8 cellular contexts compared by ENCODE assay signal in the genomic region with DNA sequence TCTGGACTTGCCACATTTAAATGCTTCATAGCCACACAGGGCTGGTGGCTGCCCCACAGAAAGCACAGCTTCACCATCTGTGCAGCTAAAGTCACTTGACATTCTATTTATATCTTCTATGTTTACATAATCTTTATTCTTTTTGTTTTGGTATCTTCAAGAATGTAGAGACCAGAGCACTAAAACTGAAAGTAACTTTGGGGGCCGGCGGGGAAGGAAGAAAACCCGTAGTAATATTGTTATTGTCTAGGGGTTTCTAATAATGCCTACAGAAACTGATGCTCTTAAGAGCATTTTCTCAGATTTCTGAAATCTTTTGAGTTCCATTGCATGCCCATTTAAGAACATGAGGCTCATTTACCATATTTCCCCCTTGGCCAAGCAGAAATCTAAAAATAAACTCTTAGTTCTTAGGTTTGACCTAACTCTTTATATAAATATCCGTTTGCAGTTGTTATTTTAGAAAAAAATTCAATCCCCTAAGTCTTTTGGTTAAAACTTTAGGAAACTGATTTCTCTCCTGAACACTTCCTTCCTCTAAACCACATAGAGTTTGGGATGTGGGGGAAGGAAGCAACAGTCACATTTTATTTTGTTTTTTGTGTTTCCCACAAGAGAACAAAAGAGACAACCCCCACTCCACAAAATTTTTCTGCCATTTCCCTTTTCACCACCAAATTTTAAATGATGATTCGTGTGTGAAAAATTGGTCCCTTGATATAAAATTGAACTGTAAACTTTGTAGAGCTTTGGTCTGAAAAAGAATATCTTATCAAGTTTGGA.
DNase-seq lines count a peak whose midpoint lies in the region; ATAC-seq and TF ChIP-seq lines count a peak whose summit lies in the region.

No MANE protein-coding gene starts in this region.

- ATAC-seq in GM21786 (IDR thresholded peaks at IDR 0.05; ENCODE audit: unreplicated experiment) (peak; percentile 100), heart right ventricle (peak in 6 of 8 donors; percentile 22 to 83 (median 47))

- DNase-seq in GM13976 (ENCODE audit: low spot score) (peak; percentile 12), MM.1S (peak; percentile 92), heart right ventricle (peak in 1 of 2 donors; percentile 17), UCSD-AML1 (lab: John Stamatoyannopoulos, UW; ENCODE audit: unreplicated experiment) (no peak), H7 (no peak), OCI-M2 (lab: John Stamatoyannopoulos, UW; ENCODE audit: unreplicated experiment) (no peak), NCI-H1694 treated with DMSO at 0.1 percent for 48 hours (lab: John Stamatoyannopoulos, UW) (no peak)

- peaks cover 16% of the 10 kb centered on the region for H3F3A ChIP-seq in MM.1S (ENCODE audit: insufficient read depth, low read length)

- H3K4me1 ChIP-seq in MM.1S (ENCODE audit: low read length) (peaks cover 14% of the 10 kb centered on the region), heart right ventricle (peaks cover 0 to 20% (median 11%) of the 10 kb centered on the region in 9 donors)

- peak overlapping the region; percentile 6; the same call in 1 of the 2 replicates for H2AFZ ChIP-seq in MM.1S (ENCODE audit: low read length)

- no peaks in the 10 kb centered on the region for H3K79me2 ChIP-seq in MM.1S (ENCODE audit: low read length)

- peak overlapping the region; percentile 52; the same call in 1 of the 2 replicates for H3K27ac ChIP-seq in MM.1S (ENCODE audit: low read length)
- H3K27ac ChIP-seq in heart right ventricle = peak overlapping the region in 9 of 10 donors; percentile 0 to 70 (median 46)

- H3K4me2 ChIP-seq in MM.1S (ENCODE audit: low read depth, low read length) = peak overlapping the region; percentile 63

- H4K20me1 ChIP-seq in MM.1S (ENCODE audit: insufficient read depth, low read length) = no peaks in the 10 kb centered on the region

- H3K36me3 ChIP-seq in MM.1S (replicated peaks; ENCODE audit: insufficient read depth, low read length) (no peaks in the 10 kb centered on the region), heart right ventricle (no peaks in the 10 kb centered on the region), H7 (replicated peaks; ENCODE audit: control insufficient read depth, insufficient read depth, low read length) (no peaks in the 10 kb centered on the region)

- no peak for TF ChIP-seq CTCF in GM13976 (IDR thresholded peaks at IDR 0.05; ENCODE audit: borderline replicate concordance, control extremely low read depth, extremely low read depth, insufficient read depth, missing control alignments)
- TF ChIP-seq CTCF in MM.1S (IDR thresholded peaks at IDR 0.05; ENCODE audit: low read length) = no peak
- TF ChIP-seq CTCF in heart right ventricle (IDR thresholded peaks at IDR 0.05) = no peak

- H3K4me3 ChIP-seq in MM.1S (ENCODE audit: low read length) (peak overlapping the region; percentile 38), heart right ventricle (peak overlapping the region in 9 of 10 donors; percentile 2 to 48 (median 34)), H7 (ENCODE audit: insufficient read depth, low read depth, low read length) (no peak overlapping the region)

- no peak overlapping the region; the same call in 1 of the 2 replicates for H3K9ac ChIP-seq in MM.1S (ENCODE audit: low read length)

- 30 to 37% methylated on average over 5 of the region's 5 CpGs for WGBS in heart right ventricle, 2 donors

- H3K9me2 ChIP-seq in MM.1S (replicated peaks; ENCODE audit: insufficient read depth, low read length) = no peaks in the 10 kb centered on the region

- intact Hi-C loops in heart right ventricle (cut with DNase I) = no loop called here

- H3K9me3 ChIP-seq in MM.1S (replicated peaks; ENCODE audit: insufficient read depth, low read length) (no peaks in the 10 kb centered on the region), heart right ventricle (no peaks in the 10 kb centered on the region)

- peaks cover 6% of the 10 kb centered on the region; the same call in 1 of the 2 replicates for H3K27me3 ChIP-seq in MM.1S (replicated peaks; ENCODE audit: insufficient read depth, low read length)
- H3K27me3 ChIP-seq in heart right ventricle = no peaks in the 10 kb centered on the region
- H3K27me3 ChIP-seq in H7 (ENCODE audit: control insufficient read depth, insufficient read depth, low read length) = no peaks in the 10 kb centered on the region

- in situ Hi-C loops in GM13976 (cut with MboI; ENCODE audit: low sequenced_read_pairs, unreplicated experiment) = no loop called here

Comparison
In these comparisons a context has a peak if more than half of its experiments do, and no peak if none do; other contexts are left out.
1. DNase-seq: peak in GM13976 (single experiment) and MM.1S (single experiment); none in UCSD-AML1 (single experiment), H7 (single experiment), OCI-M2 (single experiment) and NCI-H1694 treated with DMSO at 0.1 percent for 48 hours (single experiment).